ENCODE assay signal across 8 cellular contexts in genomic region chrX:10615931-10616780, GRCh38. TPM values are rescaled to one million over a fixed set of nuclear protein-coding genes. Genes with fewer than 3 reads are reported as not detected.
DNase-seq lines count a peak whose midpoint lies in the region; ATAC-seq, FAIRE-seq and TF ChIP-seq lines count a peak whose summit lies in the region.

No MANE protein-coding gene starts in this region.

- peak; percentile 0 to 6 for DNase-seq in activated CD4-positive, alpha-beta T cell treated with anti-CD3 and anti-CD28 coated beads, Interleukin-2, amount 50 U/mL, for 48 hours
- no peak for DNase-seq in activated CD4-positive, alpha-beta T cell treated with anti-CD3 and anti-CD28 coated beads for 1 hour
- DNase-seq in NCI-H2196 (lab: John Stamatoyannopoulos, UW; ENCODE audit: unreplicated experiment), result peak; percentile 42
- DNase-seq in brain microvascular endothelial cell, result peak; percentile 40
- DNase-seq in keratinocyte (ENCODE audit: low read depth, low spot score), result no peak
- DNase-seq in thyroid gland, result peak; percentile 42 to 51
- DNase-seq in stimulated activated naive CD4-positive, alpha-beta T cell treated with Interleukin-2 at 50 U/mL for 16 hours (lab: John Stamatoyannopoulos, UW), result no peak

- H4K20me1 ChIP-seq in keratinocyte (ENCODE audit: control insufficient read depth, extremely low read depth, insufficient read depth, low read length), result no peaks in the 10 kb centered on the region

- H3K9me3 ChIP-seq in keratinocyte (ENCODE audit: control insufficient read depth, low read depth, low read length), result no peaks in the 10 kb centered on the region
- no peaks in the 10 kb centered on the region for H3K9me3 ChIP-seq in thyroid gland

- dilution Hi-C loops in keratinocyte (cut with MboI; ENCODE audit: extremely low pct_ligation_motif_present, low sequenced_read_pairs), result no loop called here

- TF ChIP-seq CTCF in brain microvascular endothelial cell (IDR thresholded peaks at IDR 0.05; ENCODE audit: low read depth, low read length, missing control alignments) (peak; percentile 69), keratinocyte (optimal IDR thresholded peaks at IDR 0.05 in 1 of 3, IDR thresholded peaks at IDR 0.05 in 1 of 3, conservative IDR thresholded peaks at IDR 0.05 in 1 of 3; ENCODE audit: extremely low read depth in 1 of 3, insufficient read depth in 2 of 3, low read length in 3 of 3) (peak; percentile 66 to 78 (median 72)), thyroid gland (IDR thresholded peaks at IDR 0.05) (peak in 4 of 6 experiments; percentile 38 to 56 (median 53))

- H3K27me3 ChIP-seq in brain microvascular endothelial cell (replicated peaks) (no peaks in the 10 kb centered on the region), keratinocyte (ENCODE audit: control insufficient read depth, extremely low read depth, insufficient read depth, low read length) (no peaks in the 10 kb centered on the region), thyroid gland (peaks cover 4% of the 10 kb centered on the region)

- H3K27ac ChIP-seq in brain microvascular endothelial cell, result no peak overlapping the region
- no peak overlapping the region for H3K27ac ChIP-seq in keratinocyte (ENCODE audit: control insufficient read depth, insufficient read depth, low read length)
- H3K27ac ChIP-seq in thyroid gland, result no peak overlapping the region

- peaks cover 65% of the 10 kb centered on the region for H3K79me2 ChIP-seq in keratinocyte (ENCODE audit: control insufficient read depth, insufficient read depth, low read length)

- no peaks in the 10 kb centered on the region for H3K9me1 ChIP-seq in keratinocyte (ENCODE audit: control insufficient read depth, extremely low read depth, insufficient read depth, low read length)

- no peak overlapping the region for H3K9ac ChIP-seq in keratinocyte (ENCODE audit: control insufficient read depth, extremely low read depth, insufficient read depth, low read length)

- H3K4me1 ChIP-seq in keratinocyte (ENCODE audit: control insufficient read depth, extremely low read depth, insufficient read depth, low read length), result peaks cover 16% of the 10 kb centered on the region
- peaks cover 3 to 7% of the 10 kb centered on the region in 2 donors for H3K4me1 ChIP-seq in thyroid gland

- peak overlapping the region; percentile 11 for H3K4me2 ChIP-seq in keratinocyte (ENCODE audit: control insufficient read depth, extremely low read depth, insufficient read depth, low read depth, low read length)

- in situ Hi-C loops in brain microvascular endothelial cell (cut with HindIII; ENCODE audit: low pct_ligation_motif_present, low sequenced_read_pairs), result no loop called here

- peak; percentile 63 for ATAC-seq in HG02678 (IDR thresholded peaks at IDR 0.05; ENCODE audit: unreplicated experiment)

- H3K4me3 ChIP-seq in brain microvascular endothelial cell (ENCODE audit: low read depth, low read length) (no peak overlapping the region), keratinocyte (ENCODE audit: control insufficient read depth in 2 of 3, extremely low read depth in 1 of 3, insufficient read depth in 2 of 3, low read depth in 1 of 3, low read length in 3 of 3) (no peak overlapping the region), thyroid gland (replicated peaks in 1 of 3) (no peak overlapping the region)

- 45 to 50% methylated on average over 14 of the region's 14 CpGs for WGBS in thyroid gland, 2 donors

- no peak overlapping the region for H2AFZ ChIP-seq in keratinocyte (ENCODE audit: control insufficient read depth, low read length)

- intact Hi-C loops in thyroid gland (cut with DNase I), result no loop called here

- H3K36me3 ChIP-seq in brain microvascular endothelial cell (replicated peaks), result no peaks in the 10 kb centered on the region
- H3K36me3 ChIP-seq in keratinocyte (ENCODE audit: control insufficient read depth in 2 of 2, extremely low read depth in 1 of 2, insufficient read depth in 2 of 2, low read length in 2 of 2), result no peaks in the 10 kb centered on the region
- no peaks in the 10 kb centered on the region for H3K36me3 ChIP-seq in thyroid gland

- FAIRE-seq in keratinocyte (lab: Jason Lieb, UNC), result peak; percentile 48

- TF ChIP-seq POLR2A in thyroid gland (IDR thresholded peaks at IDR 0.05), result no peak

RNA-seq across cellular contexts. Expression of gene MID1, which starts 4.2 kb away (rescaled TPM):
- 4.7 to 15.4 TPM (median 9.2 TPM) in 3 replicates for polyA plus RNA-seq in keratinocyte
- 4.6 TPM for polyA plus RNA-seq in keratinocyte (2011; ENCODE audit: low read depth)
- 7.0 and 9.4 TPM in 2 replicates for polyA plus RNA-seq in keratinocyte (2011; cell fraction: cytosol; rRNA removed)
- 25.4 and 27.3 TPM in 2 replicates for polyA plus RNA-seq in keratinocyte (2011; cell fraction: nucleus; rRNA removed)
- 4.4 and 8.7 TPM in 2 replicates for polyA plus RNA-seq in keratinocyte (2012; ENCODE audit: low replicate concordance)
- polyA minus RNA-seq in keratinocyte, result 25.9 to 49.1 TPM (median 38.5 TPM) in 3 replicates
- polyA minus RNA-seq in keratinocyte (2011; cell fraction: cytosol; rRNA and poly(A)+ RNA removed), result 5.2 TPM
- polyA minus RNA-seq in keratinocyte (2011; cell fraction: nucleus; rRNA and poly(A)+ RNA removed), result 19.9 and 36.3 TPM in 2 replicates
- 10 to 100 TPM in 3 of 4 donors, 1 to 10 TPM in 1; 9.5 to 19.5 (median 12.7) TPM for total RNA-seq in thyroid gland

Comparison
In these comparisons a context has a peak if more than half of its experiments do, and no peak if none do; other contexts are left out.
1. DNase-seq: peak in activated CD4-positive, alpha-beta T cell treated with anti-CD3 and anti-CD28 coated beads, Interleukin-2, amount 50 U/mL, for 48 hours (2 of 2), NCI-H2196 (single experiment), brain microvascular endothelial cell (single experiment) and thyroid gland (2 of 2); none in activated CD4-positive, alpha-beta T cell treated with anti-CD3 and anti-CD28 coated beads for 1 hour (single experiment), keratinocyte (single experiment) and stimulated activated naive CD4-positive, alpha-beta T cell treated with Interleukin-2 at 50 U/mL for 16 hours (single experiment).
2. Peak in every context shown above with its lines, with median percentiles within 50 percentile points of each other: CTCF ChIP-seq.